ENCODE assay signal across 9 cellular contexts in the genomic region with DNA sequence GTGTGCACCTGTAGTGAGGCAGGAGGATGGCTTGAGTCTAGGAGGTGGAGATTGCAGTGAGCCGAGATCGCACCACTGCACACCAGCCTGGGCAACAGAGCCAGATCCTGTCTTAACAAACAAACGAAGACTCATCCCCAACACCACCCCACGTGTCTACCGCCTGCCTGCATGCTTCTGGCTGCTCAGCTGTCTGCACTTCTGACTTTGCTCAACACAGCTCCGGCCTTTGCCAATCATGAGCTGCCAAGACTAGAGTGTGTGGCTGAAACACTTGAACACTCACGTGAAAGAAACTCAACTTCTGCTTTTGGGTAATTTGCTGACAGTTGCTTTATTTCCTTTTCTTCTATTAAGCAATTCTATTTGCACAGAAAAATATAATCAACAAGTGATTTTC. TPM values are rescaled to one million over a fixed set of nuclear protein-coding genes. Genes with fewer than 3 reads are reported as not detected.
DNase-seq lines count a peak whose midpoint lies in the region; ATAC-seq and TF ChIP-seq lines count a peak whose summit lies in the region.
"Had no signal": no experiment of that assay in that cellular context is flagged by ENCODE, and none has a peak within 500 bp of the region (broad histone marks: within the 10 kb centered on the region; RNA-seq: fewer than 3 reads in every experiment).

No MANE protein-coding gene starts in this region.

- peaks cover 5 to 9% of the 10 kb centered on the region in 2 donors for H3K27me3 Mint-ChIP-seq in CD4-positive, alpha-beta memory T cell
- H3K27me3 Mint-ChIP-seq in chondrocyte (ENCODE audit: low read depth) = peaks cover 6% of the 10 kb centered on the region

- no peak overlapping the region for H3K9ac ChIP-seq in muscle layer of colon (ENCODE audit: low read length)

- DNase-seq in DMS79 treated with DMSO at 0.1 percent for 48 hours (lab: John Stamatoyannopoulos, UW) (peak; percentile 14), DMS79 (lab: John Stamatoyannopoulos, UW) (no peak), adrenal gland (peak; percentile 49 to 85 (median 70)), NCI-H1436 treated with DMSO at 0.1 percent for 48 hours (lab: John Stamatoyannopoulos, UW) (no peak), chondrocyte (ENCODE audit: low spot score) (no peak)
- no peak for DNase-seq in CD4-positive, alpha-beta memory T cell

- H3K4me3 Mint-ChIP-seq in CD4-positive, alpha-beta memory T cell = no peak overlapping the region
- H3K4me3 Mint-ChIP-seq in chondrocyte (ENCODE audit: unreplicated experiment) = no peak overlapping the region

- H3K36me3 ChIP-seq in adrenal gland (replicated peaks in 1 of 2) (no peaks in the 10 kb centered on the region), muscle layer of colon (ENCODE audit: insufficient read depth, low read length) (no peaks in the 10 kb centered on the region)
- H3K36me3 ChIP-seq in CD4-positive, alpha-beta memory T cell (ENCODE audit: insufficient read depth, low read length) = no peaks in the 10 kb centered on the region

- H3K27ac Mint-ChIP-seq in CD4-positive, alpha-beta memory T cell = no peak overlapping the region
- no peak overlapping the region for H3K27ac Mint-ChIP-seq in chondrocyte (ENCODE audit: unreplicated experiment)

- H3K9me3 ChIP-seq in adrenal gland (replicated peaks in 1 of 3) (no peaks in the 10 kb centered on the region), muscle layer of colon (ENCODE audit: low read length) (no peaks in the 10 kb centered on the region)
- H3K9me3 ChIP-seq in CD4-positive, alpha-beta memory T cell (ENCODE audit: control insufficient read depth in 1 of 2, low read length in 2 of 2) = no peaks in the 10 kb centered on the region

- H3K36me3 Mint-ChIP-seq in CD4-positive, alpha-beta memory T cell = no peaks in the 10 kb centered on the region
- H3K36me3 Mint-ChIP-seq in chondrocyte (ENCODE audit: low read depth) = no peaks in the 10 kb centered on the region

- 47 to 72% (median 64%) methylated on average over 7 of the region's 7 CpGs for WGBS in adrenal gland, 4 donors

- intact Hi-C loops in adrenal gland (cut with DNase I) = no loop called here
- intact Hi-C loops in CD4-positive, alpha-beta memory T cell (cut with micrococcal nuclease) = no loop called here

- no peak overlapping the region for H3K4me3 ChIP-seq in adrenal gland
- no peak overlapping the region for H3K4me3 ChIP-seq in muscle layer of colon (ENCODE audit: low read depth in 1 of 2, low read length in 2 of 2)
- H3K4me3 ChIP-seq in CD4-positive, alpha-beta memory T cell (ENCODE audit: low read length in 2 of 2) = no peak overlapping the region

- H3K4me1 ChIP-seq in adrenal gland (replicated peaks in 1 of 2) (no peaks in the 10 kb centered on the region), muscle layer of colon (ENCODE audit: insufficient read depth, low read length) (peaks cover 34% of the 10 kb centered on the region)
- H3K4me1 ChIP-seq in CD4-positive, alpha-beta memory T cell (ENCODE audit: insufficient read depth, low read length) = no peaks in the 10 kb centered on the region

- no peak for TF ChIP-seq POLR2A in adrenal gland (IDR thresholded peaks at IDR 0.05)

- peaks cover 4 to 10% (median 6%) of the 10 kb centered on the region in 4 donors for H3K4me1 Mint-ChIP-seq in CD4-positive, alpha-beta memory T cell
- peaks cover 20% of the 10 kb centered on the region for H3K4me1 Mint-ChIP-seq in chondrocyte (ENCODE audit: low read depth)

- TF ChIP-seq CTCF in adrenal gland (IDR thresholded peaks at IDR 0.05) (no peak), chondrocyte (IDR thresholded peaks at IDR 0.05) (no peak)

- POLR2A ChIA-PET in CD4-positive, alpha-beta memory T cell (lab: Charles Lee; ENCODE audit: partially characterized antibody) = no interaction called here

- peak; percentile 90 for ATAC-seq in HG03108 (IDR thresholded peaks at IDR 0.05; ENCODE audit: unreplicated experiment)

- H3K27ac ChIP-seq in adrenal gland (peak overlapping the region in 2 of 5 donors; percentile 36 to 39), muscle layer of colon (ENCODE audit: low read depth, low read length) (peak overlapping the region; percentile 21)
- H3K27ac ChIP-seq in CD4-positive, alpha-beta memory T cell (ENCODE audit: low read depth, low read length) = no peak overlapping the region
- H3K27ac ChIP-seq: 22Rv1 had no signal

- H3K27me3 ChIP-seq in adrenal gland = no peaks in the 10 kb centered on the region
- no peaks in the 10 kb centered on the region for H3K27me3 ChIP-seq in muscle layer of colon (ENCODE audit: control insufficient read depth in 1 of 2, insufficient read depth in 2 of 2, low read length in 2 of 2)
- H3K27me3 ChIP-seq in CD4-positive, alpha-beta memory T cell (ENCODE audit: insufficient read depth, low read length) = no peaks in the 10 kb centered on the region

- CTCF ChIA-PET in CD4-positive, alpha-beta memory T cell (lab: Charles Lee; ENCODE audit: partially characterized antibody) = interaction anchor here (1.0 to 1.5 kb wide), 2 partner anchors 15 to 113 kb away, joined by 3 read pairs; no protein-coding TSS in a partner anchor

- peaks cover 0 to 2% (median 0%) of the 10 kb centered on the region in 8 donors for H3K9me3 Mint-ChIP-seq in CD4-positive, alpha-beta memory T cell
- no peaks in the 10 kb centered on the region for H3K9me3 Mint-ChIP-seq in chondrocyte (ENCODE audit: low read depth)

RNA-seq across cellular contexts. Expression of gene SP3, which starts 32.1 kb away (rescaled TPM):
- total RNA-seq in adrenal gland (100 to 1,000 TPM in 1 of 8 donors, 10 to 100 TPM in 7; 50.5 to 118 (median 56.4) TPM), chondrocyte (56.9 to 59.4 TPM (median 58.7 TPM) in 3 replicates)
- 10 to 100 TPM in 1 of 3 donors, 1 to 10 TPM in 2; 8.9 to 42.5 (median 10.0) TPM for polyA plus RNA-seq in adrenal gland
- total RNA-seq in CD4-positive, alpha-beta memory T cell = 100 to 1,000 TPM; 117 to 130 TPM
- polyA plus RNA-seq in CD4-positive, alpha-beta memory T cell = 10 to 100 TPM; 55.5 to 83.4 TPM

Comparison
In these comparisons a context has a peak if more than half of its experiments do, and no peak if none do; other contexts are left out.
1. DNase-seq: peak in DMS79 treated with DMSO at 0.1 percent for 48 hours (single experiment) and adrenal gland (7 of 7); none in DMS79 (single experiment), NCI-H1436 treated with DMSO at 0.1 percent for 48 hours (single experiment), CD4-positive, alpha-beta memory T cell (0 of 5) and chondrocyte (single experiment).